9 cellular contexts compared by ENCODE assay signal in the genomic region with DNA sequence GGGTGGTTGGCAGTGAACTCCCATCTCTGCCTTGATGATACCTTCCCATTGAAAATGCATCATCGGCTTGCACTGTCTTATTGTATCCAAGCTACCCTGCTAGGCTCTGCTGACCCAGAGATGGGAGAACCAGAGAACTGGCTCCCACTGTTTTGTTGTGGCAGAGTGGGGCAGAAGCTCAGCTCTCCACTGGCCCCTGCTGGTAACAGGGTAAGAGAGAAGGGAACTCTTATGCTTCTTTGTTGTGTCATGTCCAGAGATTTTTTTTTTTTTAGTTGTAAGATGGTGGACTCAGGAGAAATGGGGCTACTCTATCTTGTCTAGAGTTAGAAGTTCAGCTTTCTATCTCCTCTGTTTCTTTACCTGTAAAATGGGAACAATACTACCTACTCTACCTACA.
DNase-seq lines count a peak whose midpoint lies in the region; ATAC-seq, FAIRE-seq and TF ChIP-seq lines count a peak whose summit lies in the region.
"Had no signal": no experiment of that assay in that cellular context is flagged by ENCODE, and none has a peak within 500 bp of the region (broad histone marks: within the 10 kb centered on the region; RNA-seq: fewer than 3 reads in every experiment).

No MANE protein-coding gene starts in this region.

- no peaks in the 10 kb centered on the region for H3K36me3 ChIP-seq in pancreas
- no peaks in the 10 kb centered on the region for H3K36me3 ChIP-seq in tibial nerve

- DNase-seq in NCI-H1092 treated with DMSO at 0.1 percent for 48 hours (lab: John Stamatoyannopoulos, UW) (peak; percentile 19), NCI-H1092 (lab: John Stamatoyannopoulos, UW) (no peak), NCI-H1694 (lab: John Stamatoyannopoulos, UW) (peak; percentile 6), dermis microvascular lymphatic vessel endothelial cell (ENCODE audit: low read depth in 2 of 2) (peak; percentile 27 to 58), pancreas (peak in 3 of 6 donors; percentile 42 to 62 (median 62)), GM19238 (ENCODE audit: insufficient read length, low spot score) (no peak), tibial nerve (ENCODE audit: low spot score in 2 of 2) (no peak)

- TF ChIP-seq POLR2A in tibial nerve (IDR thresholded peaks at IDR 0.05) = no peak

- ATAC-seq in pancreas (peak; percentile 53 to 87 (median 76)), GM18858 (IDR thresholded peaks at IDR 0.05; ENCODE audit: unreplicated experiment) (no peak)

- TF ChIP-seq CTCF in pancreas (IDR thresholded peaks at IDR 0.05) = peak in 2 of 4 donors; percentile 14 to 22
- peak in 1 of 5 experiments; percentile 8 for TF ChIP-seq CTCF in tibial nerve (IDR thresholded peaks at IDR 0.05)

- H3K4me1 ChIP-seq in pancreas (peaks cover 0 to 10% (median 4%) of the 10 kb centered on the region in 3 donors), tibial nerve (no peaks in the 10 kb centered on the region)

- no peaks in the 10 kb centered on the region for H3K9me3 ChIP-seq in pancreas
- H3K9me3 ChIP-seq in tibial nerve = peaks cover 0 to 33% (median 0%) of the 10 kb centered on the region in 4 donors

- no peaks in the 10 kb centered on the region for H3K27me3 ChIP-seq in pancreas
- no peaks in the 10 kb centered on the region for H3K27me3 ChIP-seq in tibial nerve

- H3K27ac ChIP-seq in pancreas (no peak overlapping the region), tibial nerve (no peak overlapping the region)

- no peak for FAIRE-seq in pancreas (lab: Jason Lieb, UNC)
- FAIRE-seq: A204.1 had no signal

- 95% methylated on average over 1 of the region's 1 CpG for WGBS in pancreas, 2 donors
- WGBS in tibial nerve, 2 donors = 95 to 100% methylated on average over 1 of the region's 1 CpG

- TF ChIP-seq EP300 in tibial nerve (IDR thresholded peaks at IDR 0.05) = no peak

- H3K4me3 ChIP-seq in pancreas = no peak overlapping the region
- H3K4me3 ChIP-seq in tibial nerve = no peak overlapping the region

- intact Hi-C loops in pancreas (cut with DNase I) = no loop called here

Comparison
In these comparisons a context has a peak if more than half of its experiments do, and no peak if none do; other contexts are left out.
1. DNase-seq: peak in NCI-H1092 treated with DMSO at 0.1 percent for 48 hours (single experiment), NCI-H1694 (single experiment) and dermis microvascular lymphatic vessel endothelial cell (2 of 2); none in NCI-H1092 (single experiment), GM19238 (single experiment) and tibial nerve (0 of 2).